Comparison of ENCODE assay signal across 20 cellular contexts in genomic region chr16:59463776-59464175, GRCh38.
"Had no signal": no experiment of that assay in that cellular context is flagged by ENCODE, and none has a peak within 500 bp of the region (broad histone marks: within the 10 kb centered on the region; RNA-seq: fewer than 3 reads in every experiment).

No MANE protein-coding gene starts in this region.

- H3K36me3 Mint-ChIP-seq: activated naive CD8-positive, alpha-beta T cell; naive thymus-derived CD4-positive, alpha-beta T cell; neural progenitor cell; WTC11 had no signal

- H3K4me3 ChIP-seq: dorsolateral prefrontal cortex, neural progenitor cell, ovary, psoas muscle, skin epidermis, vagina had no signal

- H3K27me3 Mint-ChIP-seq: activated CD4-positive, alpha-beta T cell treated with anti-CD3 and anti-CD28 coated beads for 36 hours; activated naive CD8-positive, alpha-beta T cell; stimulated activated naive CD8-positive, alpha-beta T cell treated with anti-CD3 and anti-CD28 coated beads, Interleukin-15, Interleukin-2, amounts not matched to agents 100 ng/mL and 50 ng/mL, for 24 hours had no signal

- H3K27ac Mint-ChIP-seq: activated CD4-positive, alpha-beta T cell treated with anti-CD3 and anti-CD28 coated beads for 36 hours; activated naive CD8-positive, alpha-beta T cell; endodermal cell; naive thymus-derived CD4-positive, alpha-beta T cell; neural progenitor cell; stimulated activated naive CD8-positive, alpha-beta T cell treated with anti-CD3 and anti-CD28 coated beads, Interleukin-15, Interleukin-2, amounts not matched to agents 100 ng/mL and 50 ng/mL, for 24 hours; T-helper 2 cell treated with Interferon-gamma antibody and Interleukin-4, amounts not matched to agents 5 μg/mL and 100 μg/mL, for 36 hours; WTC11 had no signal

- H3K4me3 Mint-ChIP-seq: activated CD4-positive, alpha-beta T cell treated with anti-CD3 and anti-CD28 coated beads for 36 hours; activated naive CD8-positive, alpha-beta T cell; endodermal cell; naive thymus-derived CD4-positive, alpha-beta T cell; neural progenitor cell; stimulated activated naive CD8-positive, alpha-beta T cell treated with anti-CD3 and anti-CD28 coated beads, Interleukin-15, Interleukin-2, amounts not matched to agents 100 ng/mL and 50 ng/mL, for 24 hours; T-helper 2 cell treated with Interferon-gamma antibody and Interleukin-4, amounts not matched to agents 5 μg/mL and 100 μg/mL, for 36 hours; WTC11 had no signal

- H3K27me3 ChIP-seq: dorsolateral prefrontal cortex, neural progenitor cell, ovary, vagina had no signal

- H3K27ac ChIP-seq: dorsolateral prefrontal cortex, neural progenitor cell, ovary, psoas muscle, skin epidermis, vagina had no signal

- H3K4me2 ChIP-seq: neural progenitor cell had no signal

- H3K36me3 ChIP-seq: neural progenitor cell, ovary, vagina had no signal

- DNase-seq: activated CD4-positive, alpha-beta T cell treated with anti-CD3 and anti-CD28 coated beads for 36 hours; activated CD4-positive, alpha-beta T cell treated with anti-CD3 and anti-CD28 coated beads, Interleukin-2, amount 50 U/mL, for 48 hours; caudate nucleus; dorsolateral prefrontal cortex; endodermal cell; erythroblast; left cardiac atrium; mesendoderm; naive thymus-derived CD4-positive, alpha-beta T cell; ovary; psoas muscle; right cardiac atrium; trophoblast cell had no signal

- H3K9me3 Mint-ChIP-seq: endodermal cell; T-helper 2 cell treated with Interferon-gamma antibody and Interleukin-4, amounts not matched to agents 5 μg/mL and 100 μg/mL, for 36 hours; WTC11 had no signal

- H3K4me1 Mint-ChIP-seq: endodermal cell, neural progenitor cell, WTC11 had no signal

- ATAC-seq: activated CD4-positive, alpha-beta T cell treated with anti-CD3 and anti-CD28 coated beads for 36 hours; left cardiac atrium; naive thymus-derived CD4-positive, alpha-beta T cell; psoas muscle; right cardiac atrium; WTC11 had no signal

- H3K9ac ChIP-seq: neural progenitor cell had no signal

- H3K4me1 ChIP-seq: neural progenitor cell, psoas muscle, vagina had no signal

- H3K9me3 ChIP-seq: ovary, psoas muscle, vagina had no signal

- H2AFZ ChIP-seq: neural progenitor cell had no signal
